In genomic region chr5:119267958-119268386, GRCh38 we compare ENCODE assay signal across 8 cellular contexts.
DNase-seq lines count a peak whose midpoint lies in the region; ATAC-seq and TF ChIP-seq lines count a peak whose summit lies in the region.

No MANE protein-coding gene starts in this region.

- TF ChIP-seq CTCF in right lobe of liver (IDR thresholded peaks at IDR 0.05) = peak; percentile 9 to 58 (median 44)

- H3K4me1 ChIP-seq in duodenal mucosa (ENCODE audit: control insufficient read depth in 1 of 2, insufficient read depth in 2 of 2, low read length in 2 of 2) (peaks cover 10 to 15% of the 10 kb centered on the region in 2 donors), right lobe of liver (peaks cover 0 to 5% (median 0%) of the 10 kb centered on the region in 4 donors)

- ATAC-seq in GM19328 (IDR thresholded peaks at IDR 0.05; ENCODE audit: unreplicated experiment) (peak; percentile 59), HG03460 (IDR thresholded peaks at IDR 0.05; ENCODE audit: unreplicated experiment) (peak; percentile 72), right lobe of liver (peak; percentile 72 to 85 (median 81))

- H3K9me3 ChIP-seq in duodenal mucosa (ENCODE audit: control insufficient read depth in 1 of 2, low read length in 2 of 2) = no peaks in the 10 kb centered on the region
- no peaks in the 10 kb centered on the region for H3K9me3 ChIP-seq in right lobe of liver

- peak overlapping the region; percentile 88 to 96 for H3K9ac ChIP-seq in duodenal mucosa (ENCODE audit: low read depth in 1 of 2, low read length in 2 of 2)

- no peak for TF ChIP-seq POLR2A in right lobe of liver (IDR thresholded peaks at IDR 0.05)

- H3K27me3 ChIP-seq in duodenal mucosa (ENCODE audit: control insufficient read depth in 1 of 2, insufficient read depth in 2 of 2, low read length in 2 of 2) (no peaks in the 10 kb centered on the region), right lobe of liver (no peaks in the 10 kb centered on the region)

- H3K36me3 ChIP-seq in duodenal mucosa (ENCODE audit: control insufficient read depth in 1 of 2, insufficient read depth in 2 of 2, low read length in 2 of 2) (no peaks in the 10 kb centered on the region), right lobe of liver (no peaks in the 10 kb centered on the region)

- H3K4me3 ChIP-seq in duodenal mucosa (ENCODE audit: low read depth in 1 of 2, low read length in 2 of 2) = peak overlapping the region; percentile 83 to 94
- peak overlapping the region; percentile 48 to 77 (median 76) for H3K4me3 ChIP-seq in right lobe of liver

- DNase-seq in Ammon's horn (ENCODE audit: low spot score) (peak; percentile 98), NCI-H526 treated with DMSO at 0.1 percent for 48 hours (lab: John Stamatoyannopoulos, UW) (peak; percentile 84), right lobe of liver (peak; percentile 86 to 88 (median 88))
- peak; percentile 83 to 86 for DNase-seq in activated CD4-positive, alpha-beta T cell treated with anti-CD3 and anti-CD28 coated beads, Interleukin-2, amount 50 U/mL, for 48 hours
- peak; percentile 88 for DNase-seq in stimulated activated CD4-positive, alpha-beta T cell treated with anti-CD3 and anti-CD28 coated beads, Interleukin-4, amount 100 ng/mL, for 24 hours

- 2% methylated on average over 18 of the region's 18 CpGs for WGBS in right lobe of liver (ENCODE audit: insufficient coverage, low coverage, low lambda C conversion rate, missing lambda C conversion rate)

- intact Hi-C loops in right lobe of liver (cut with DNase I) = no loop called here

- H3K27ac ChIP-seq in duodenal mucosa (ENCODE audit: low read depth, low read length) (peak overlapping the region; percentile 78), right lobe of liver (peak overlapping the region; percentile 71 to 81 (median 77))

Comparison
In these comparisons a context has a peak if more than half of its experiments do, and no peak if none do; other contexts are left out.
1. Peak in every context shown above with its lines: DNase-seq, ATAC-seq, H3K4me3 ChIP-seq and H3K27ac ChIP-seq.